ENCODE assay signal across 17 cellular contexts in genomic region chr10:110436554-110437350, GRCh38.
DNase-seq lines count a peak whose midpoint lies in the region; ATAC-seq and TF ChIP-seq lines count a peak whose summit lies in the region.
"Had no signal": no experiment of that assay in that cellular context is flagged by ENCODE, and none has a peak within 500 bp of the region (broad histone marks: within the 10 kb centered on the region; RNA-seq: fewer than 3 reads in every experiment).

No MANE protein-coding gene starts in this region.

- H3K79me2 ChIP-seq in hepatocyte, result no peaks in the 10 kb centered on the region

- H3K4me3 Mint-ChIP-seq in chondrocyte (ENCODE audit: unreplicated experiment) (no peak overlapping the region), progenitor cell of endocrine pancreas (ENCODE audit: low read depth) (no peak overlapping the region)
- H3K4me3 Mint-ChIP-seq: GM23338 had no signal

- peak; percentile 31 for DNase-seq in activated effector memory CD4-positive, alpha-beta T cell treated with anti-CD3 and anti-CD28 coated beads, Interleukin-2, amount 50 U/mL, for 16 hours
- no peak for DNase-seq in activated effector memory CD4-positive, alpha-beta T cell treated with Interleukin-2 at 50 U/mL for 16 hours
- peak; percentile 44 for DNase-seq in chondrocyte (ENCODE audit: low spot score)
- peak; percentile 57 for DNase-seq in posterior vena cava (ENCODE audit: low spot score)
- no peak for DNase-seq in hepatocyte (ENCODE audit: low spot score)
- DNase-seq in progenitor cell of endocrine pancreas (ENCODE audit: low spot score, unreplicated experiment), result no peak
- DNase-seq: C1 segment of cervical spinal cord, NCI-H1417, NCI-H187 treated with DMSO at 0.1 percent for 48 hours, NCI-H345, NCI-H524 treated with DMSO at 0.1 percent for 48 hours, PC-9 had no signal

- H3K4me2 ChIP-seq in hepatocyte, result no peak overlapping the region
- H3K4me2 ChIP-seq: GM23338, KMS-11, PC-9 had no signal

- no peaks in the 10 kb centered on the region for H3K9me2 ChIP-seq in hepatocyte (replicated peaks; ENCODE audit: insufficient read depth)

- CTCF ChIA-PET in HEK293 (lab: Yijun Ruan, JAX), result interaction anchor here (2.1 kb wide), 1 partner anchor 83 kb away, joined by 5 read pairs; no protein-coding TSS in a partner anchor

- H3K36me3 Mint-ChIP-seq in chondrocyte (ENCODE audit: low read depth) (no peaks in the 10 kb centered on the region), progenitor cell of endocrine pancreas (ENCODE audit: insufficient read depth) (no peaks in the 10 kb centered on the region)

- H3K27ac Mint-ChIP-seq in chondrocyte (ENCODE audit: unreplicated experiment) (no peak overlapping the region), progenitor cell of endocrine pancreas (no peak overlapping the region)
- H3K27ac Mint-ChIP-seq: GM23338 had no signal

- H3K4me3 ChIP-seq in HEK293 (ENCODE audit: low read depth, low read length) (no peak overlapping the region), hepatocyte (no peak overlapping the region)
- H3K4me3 ChIP-seq: GM23338, PC-9 had no signal

- H3K36me3 ChIP-seq in HEK293 (ENCODE audit: control insufficient read depth in 2 of 2, insufficient read depth in 1 of 2, low read length in 2 of 2) (no peaks in the 10 kb centered on the region), hepatocyte (replicated peaks; ENCODE audit: insufficient read depth, low read depth) (no peaks in the 10 kb centered on the region)

- no peak overlapping the region for H3K27ac ChIP-seq in HEK293 (ENCODE audit: extremely low read depth, low read depth, low read length)
- no peak overlapping the region for H3K27ac ChIP-seq in hepatocyte
- H3K27ac ChIP-seq: KMS-11, PC-9 had no signal

- no peaks in the 10 kb centered on the region for H4K20me1 ChIP-seq in hepatocyte (ENCODE audit: insufficient read depth, poor library complexity, severe bottlenecking)

- H3K9me3 ChIP-seq in HEK293 (ENCODE audit: control insufficient read depth, insufficient read depth, low read depth, low read length) (no peaks in the 10 kb centered on the region), hepatocyte (ENCODE audit: low read depth) (no peaks in the 10 kb centered on the region)

- H3K4me1 ChIP-seq in HEK293 (ENCODE audit: control insufficient read depth, insufficient read depth, low read length) (no peaks in the 10 kb centered on the region), hepatocyte (ENCODE audit: insufficient read depth) (no peaks in the 10 kb centered on the region)

- H3K4me1 Mint-ChIP-seq in chondrocyte (ENCODE audit: low read depth) (no peaks in the 10 kb centered on the region), progenitor cell of endocrine pancreas (ENCODE audit: low read depth) (peaks cover 4% of the 10 kb centered on the region)

- no peak for ATAC-seq in HG02588 (IDR thresholded peaks at IDR 0.05; ENCODE audit: unreplicated experiment)
- ATAC-seq: GM23338, HCT116 had no signal

- no peaks in the 10 kb centered on the region for H3K27me3 ChIP-seq in hepatocyte

- peaks cover 7% of the 10 kb centered on the region for H3K9me3 Mint-ChIP-seq in chondrocyte (ENCODE audit: low read depth)
- peaks cover 5% of the 10 kb centered on the region for H3K9me3 Mint-ChIP-seq in progenitor cell of endocrine pancreas (ENCODE audit: low read depth)
- H3K9me3 Mint-ChIP-seq: GM23338 had no signal

- 93% methylated on average over 9 of the region's 9 CpGs for WGBS in hepatocyte (ENCODE audit: low lambda C conversion rate, missing lambda C conversion rate)

- POLR2A ChIA-PET in HEK293 (lab: Yijun Ruan, JAX), result no interaction called here

- no peak overlapping the region for H2AFZ ChIP-seq in hepatocyte
- H2AFZ ChIP-seq: GM23338, PC-9 had no signal

- intact Hi-C loops in posterior vena cava (cut with DNase I), result no loop called here

- TF ChIP-seq CTCF in HEK293 (tag by site-specific recombination; IDR thresholded peaks at IDR 0.05) (no peak), chondrocyte (IDR thresholded peaks at IDR 0.05) (no peak), hepatocyte (IDR thresholded peaks at IDR 0.05; ENCODE audit: poor library complexity) (no peak), progenitor cell of endocrine pancreas (IDR thresholded peaks at IDR 0.05; ENCODE audit: unreplicated experiment) (no peak)

- H3K27me3 Mint-ChIP-seq in chondrocyte (ENCODE audit: low read depth) (no peaks in the 10 kb centered on the region), progenitor cell of endocrine pancreas (no peaks in the 10 kb centered on the region)

TF ChIP-seq in HEK293, 187 proteins besides CTCF, POLR2A, EP300 and RAD21:
- peak; percentile 86 for TF ChIP-seq ZNF121 (tag by site-specific recombination; IDR thresholded peaks at IDR 0.05)
- no peak for TF ChIP-seq ZXDB (tag by site-specific recombination; IDR thresholded peaks at IDR 0.05)

Comparison
In these comparisons a context has a peak if more than half of its experiments do, and no peak if none do; other contexts are left out.
1. DNase-seq: peak in activated effector memory CD4-positive, alpha-beta T cell treated with anti-CD3 and anti-CD28 coated beads, Interleukin-2, amount 50 U/mL, for 16 hours (single experiment), chondrocyte (single experiment) and posterior vena cava (single experiment); none in activated effector memory CD4-positive, alpha-beta T cell treated with Interleukin-2 at 50 U/mL for 16 hours (single experiment), hepatocyte (single experiment) and progenitor cell of endocrine pancreas (single experiment).